Comparison of ENCODE assay signal across 17 cellular contexts in the genomic region with DNA sequence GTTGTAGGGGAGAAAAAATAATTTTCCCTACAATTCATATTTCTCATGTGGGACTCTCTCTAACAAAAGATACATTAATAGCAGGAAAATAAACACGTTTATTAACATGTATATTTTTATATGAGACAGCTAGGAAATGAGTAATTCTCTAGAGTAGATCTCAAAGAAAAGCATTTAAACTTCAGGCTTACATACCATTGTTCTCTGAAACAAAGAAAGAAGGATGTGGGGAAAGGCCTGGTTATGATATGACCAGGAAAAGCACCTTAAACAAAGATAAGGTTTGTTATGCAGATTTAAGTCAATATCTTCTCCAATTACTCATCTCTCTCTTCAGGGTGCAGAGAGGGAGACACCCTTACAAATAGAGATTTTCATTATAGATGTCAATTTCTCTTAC.
DNase-seq lines count a peak whose midpoint lies in the region; ATAC-seq and TF ChIP-seq lines count a peak whose summit lies in the region.
"Had no signal": no experiment of that assay in that cellular context is flagged by ENCODE, and none has a peak within 500 bp of the region (broad histone marks: within the 10 kb centered on the region; RNA-seq: fewer than 3 reads in every experiment).

No MANE protein-coding gene starts in this region.

- peak overlapping the region; percentile 40 for H3K27ac ChIP-seq in PC-3 (ENCODE audit: low read length)
- H3K27ac ChIP-seq: breast epithelium, testis had no signal

- H2AFZ ChIP-seq in PC-3 (ENCODE audit: low read length), result no peak overlapping the region

- CTCF ChIA-PET in PC-3 (lab: Charles Lee), result no interaction called here

- H3K9me3 ChIP-seq in PC-3 (ENCODE audit: low read length) (no peaks in the 10 kb centered on the region), T-helper 17 cell (ENCODE audit: control insufficient read depth, low read length, poor library complexity, severe bottlenecking) (no peaks in the 10 kb centered on the region)
- H3K9me3 ChIP-seq: breast epithelium, testis had no signal

- no peaks in the 10 kb centered on the region for H4K20me1 ChIP-seq in PC-3 (ENCODE audit: low read length)

- peak; percentile 34 for ATAC-seq in HG02759 (IDR thresholded peaks at IDR 0.05; ENCODE audit: unreplicated experiment)
- peak; percentile 89 for ATAC-seq in PC-3
- no peak for ATAC-seq in T-helper 17 cell
- no peak for ATAC-seq in GM19463 (IDR thresholded peaks at IDR 0.05; ENCODE audit: unreplicated experiment)
- ATAC-seq: naive thymus-derived CD4-positive, alpha-beta T cell had no signal

- H3K79me2 ChIP-seq in PC-3 (ENCODE audit: low read length), result no peaks in the 10 kb centered on the region

- H3K36me3 Mint-ChIP-seq in T-helper 17 cell (ENCODE audit: low read depth), result no peaks in the 10 kb centered on the region
- H3K36me3 Mint-ChIP-seq: activated naive CD4-positive, alpha-beta T cell treated with anti-CD3 and anti-CD28 coated beads, Interleukin-2, amount 10 ng/mL, durations not matched to agents 7 days and 5 days; naive thymus-derived CD4-positive, alpha-beta T cell had no signal

- peaks cover 10% of the 10 kb centered on the region; the same call in 1 of the 2 replicates for H3K4me1 ChIP-seq in PC-3 (ENCODE audit: insufficient read depth, low read length)
- H3K4me1 ChIP-seq: breast epithelium, testis had no signal

- H3K4me2 ChIP-seq in PC-3 (ENCODE audit: low read length), result peak overlapping the region; percentile 5; the same call in 1 of the 2 replicates

- no peak overlapping the region for H3K27ac Mint-ChIP-seq in T-helper 17 cell
- H3K27ac Mint-ChIP-seq: activated naive CD4-positive, alpha-beta T cell treated with anti-CD3 and anti-CD28 coated beads, Interleukin-2, amount 10 ng/mL, durations not matched to agents 7 days and 5 days; naive thymus-derived CD4-positive, alpha-beta T cell had no signal

- POLR2A ChIA-PET in PC-3 (lab: Charles Lee; ENCODE audit: unreplicated experiment), result no interaction called here

- no peaks in the 10 kb centered on the region for H3K27me3 Mint-ChIP-seq in T-helper 17 cell
- H3K27me3 Mint-ChIP-seq: activated naive CD4-positive, alpha-beta T cell treated with anti-CD3 and anti-CD28 coated beads, Interleukin-2, amount 10 ng/mL, durations not matched to agents 7 days and 5 days had no signal

- H3F3A ChIP-seq in PC-3 (ENCODE audit: low read length, unreplicated experiment), result no peaks in the 10 kb centered on the region

- no TSS peak for BruUV-seq in PC-3 (replicated peaks; lab: Mats Ljungman, UMichigan)

- intact Hi-C loops in PC-3 (cut with micrococcal nuclease) (no loop called here), posterior cingulate gyrus (cut with DNase I) (no loop called here)

- H3K4me3 Mint-ChIP-seq in T-helper 17 cell, result no peak overlapping the region
- H3K4me3 Mint-ChIP-seq: activated naive CD4-positive, alpha-beta T cell treated with anti-CD3 and anti-CD28 coated beads, Interleukin-2, amount 10 ng/mL, durations not matched to agents 7 days and 5 days; naive thymus-derived CD4-positive, alpha-beta T cell had no signal

- no peaks in the 10 kb centered on the region for H3K36me3 ChIP-seq in PC-3 (ENCODE audit: low read depth, low read length)
- H3K36me3 ChIP-seq: breast epithelium had no signal

- DNase-seq in EH (ENCODE audit: low read depth) (peak; percentile 11), PC-3 (peak; percentile 45), glomerular endothelial cell (ENCODE audit: extremely low read depth, low read depth, low spot score) (peak; percentile 63), NCI-H69 (lab: John Stamatoyannopoulos, UW) (no peak), T-helper 17 cell (no peak), posterior cingulate gyrus (no peak)
- DNase-seq: activated CD8-positive, alpha-beta memory T cell treated with anti-CD3 and anti-CD28 coated beads, Interleukin-2, amount 50 U/mL, for 4 hours; activated naive CD4-positive, alpha-beta T cell treated with anti-CD3 and anti-CD28 coated beads, Interleukin-2, amount 10 ng/mL, durations not matched to agents 7 days and 5 days; AML-193; effector memory CD4-positive, alpha-beta T cell; naive thymus-derived CD4-positive, alpha-beta T cell; NCI-H446; T-helper 1 cell; testis had no signal

- no peak overlapping the region for H3K4me3 ChIP-seq in PC-3 (ENCODE audit: low read length)
- H3K4me3 ChIP-seq: breast epithelium, testis had no signal

- H3K9me2 ChIP-seq in PC-3 (replicated peaks; ENCODE audit: low read length), result no peaks in the 10 kb centered on the region

- no peaks in the 10 kb centered on the region for H3K27me3 ChIP-seq in PC-3 (ENCODE audit: low read length)
- H3K27me3 ChIP-seq: breast epithelium, testis had no signal

- no peak overlapping the region for H3K9ac ChIP-seq in PC-3 (ENCODE audit: low read length)

- H3K4me1 Mint-ChIP-seq in T-helper 17 cell, result no peaks in the 10 kb centered on the region
- H3K4me1 Mint-ChIP-seq: activated naive CD4-positive, alpha-beta T cell treated with anti-CD3 and anti-CD28 coated beads, Interleukin-2, amount 10 ng/mL, durations not matched to agents 7 days and 5 days; naive thymus-derived CD4-positive, alpha-beta T cell had no signal

- no peak for TF ChIP-seq CTCF in PC-3 (conservative IDR thresholded peaks at IDR 0.05; ENCODE audit: low read depth, low read length)

Comparison
In these comparisons a context has a peak if more than half of its experiments do, and no peak if none do; other contexts are left out.
1. DNase-seq: peak in EH (single experiment), PC-3 (single experiment) and glomerular endothelial cell (single experiment); none in NCI-H69 (single experiment), T-helper 17 cell (0 of 3) and posterior cingulate gyrus (0 of 10).
2. ATAC-seq: peak in HG02759 (single experiment) and PC-3 (single experiment); none in T-helper 17 cell (single experiment) and GM19463 (single experiment).